ENCODE assay signal across 18 cellular contexts in the genomic region with DNA sequence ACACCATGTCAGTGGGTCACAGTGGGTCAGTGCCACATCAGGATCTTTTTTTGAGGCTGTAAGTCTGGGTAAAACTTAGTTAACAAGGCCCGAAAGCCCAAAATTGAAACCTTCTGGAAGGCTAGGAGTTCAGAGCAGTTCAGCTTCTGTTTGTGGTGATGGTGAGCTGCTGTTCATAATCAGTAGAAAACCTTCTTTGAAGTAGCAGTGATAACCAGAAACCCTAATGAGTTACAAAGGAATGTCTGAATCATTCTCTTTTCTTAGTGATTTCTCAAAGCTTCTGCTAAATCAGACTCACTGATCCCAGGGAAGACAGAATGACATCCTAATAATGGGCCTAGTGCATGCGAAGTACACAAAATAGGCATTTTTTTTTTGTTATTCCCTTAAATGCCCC.
DNase-seq lines count a peak whose midpoint lies in the region; ATAC-seq and TF ChIP-seq lines count a peak whose summit lies in the region.
"Had no signal": no experiment of that assay in that cellular context is flagged by ENCODE, and none has a peak within 500 bp of the region (broad histone marks: within the 10 kb centered on the region; RNA-seq: fewer than 3 reads in every experiment).

No MANE protein-coding gene starts in this region.

- no peak overlapping the region for H3K4me3 Mint-ChIP-seq in neural crest cell
- H3K4me3 Mint-ChIP-seq: activated naive CD4-positive, alpha-beta T cell treated with anti-CD3 and anti-CD28 coated beads, Interleukin-2, amount 10 ng/mL, durations not matched to agents 7 days and 5 days; CD4-positive, alpha-beta T cell; nephron had no signal

- no peak for ATAC-seq in GM21367 (IDR thresholded peaks at IDR 0.05; ENCODE audit: unreplicated experiment)
- ATAC-seq in GM18498 (IDR thresholded peaks at IDR 0.05; ENCODE audit: unreplicated experiment), result no peak

- no peak for TF ChIP-seq CTCF in neural crest cell (conservative IDR thresholded peaks at IDR 0.05)

- no peaks in the 10 kb centered on the region for H3K27me3 Mint-ChIP-seq in neural crest cell (ENCODE audit: low read depth)
- H3K27me3 Mint-ChIP-seq: activated naive CD4-positive, alpha-beta T cell treated with anti-CD3 and anti-CD28 coated beads, Interleukin-2, amount 10 ng/mL, durations not matched to agents 7 days and 5 days; CD4-positive, alpha-beta T cell had no signal

- peaks cover 4% of the 10 kb centered on the region for H3K36me3 Mint-ChIP-seq in neural crest cell (ENCODE audit: low read depth)
- H3K36me3 Mint-ChIP-seq: activated naive CD4-positive, alpha-beta T cell treated with anti-CD3 and anti-CD28 coated beads, Interleukin-2, amount 10 ng/mL, durations not matched to agents 7 days and 5 days had no signal

- DNase-seq in AG08396 (ENCODE audit: low spot score) (peak; percentile 16), M059J (ENCODE audit: low read depth) (peak; percentile 25), fibroblast of gingiva (ENCODE audit: low read depth) (peak; percentile 24), neural crest cell (ENCODE audit: low read depth, low spot score) (no peak), activated gamma-delta T cell (lab: John Stamatoyannopoulos, UW) (no peak), SHP77 (lab: John Stamatoyannopoulos, UW) (no peak)
- DNase-seq: activated naive CD4-positive, alpha-beta T cell treated with anti-CD3 and anti-CD28 coated beads, Interleukin-2, amount 10 ng/mL, durations not matched to agents 7 days and 5 days; CD4-positive, alpha-beta T cell; DMS79 treated with DMSO at 0.1 percent for 48 hours; glutamatergic neuron; mammary epithelial cell; NCI-H1105 treated with DMSO at 0.1 percent for 48 hours; NCI-H2107; NCI-H524; testis had no signal

- peaks cover 17% of the 10 kb centered on the region for H3K4me1 Mint-ChIP-seq in neural crest cell
- H3K4me1 Mint-ChIP-seq: activated naive CD4-positive, alpha-beta T cell treated with anti-CD3 and anti-CD28 coated beads, Interleukin-2, amount 10 ng/mL, durations not matched to agents 7 days and 5 days had no signal

- no peaks in the 10 kb centered on the region for H3K9me3 Mint-ChIP-seq in neural crest cell
- H3K9me3 Mint-ChIP-seq: activated naive CD4-positive, alpha-beta T cell treated with anti-CD3 and anti-CD28 coated beads, Interleukin-2, amount 10 ng/mL, durations not matched to agents 7 days and 5 days; CD4-positive, alpha-beta T cell; nephron had no signal

- peak overlapping the region; percentile 20 for H3K27ac Mint-ChIP-seq in neural crest cell (ENCODE audit: unreplicated experiment)
- H3K27ac Mint-ChIP-seq: activated naive CD4-positive, alpha-beta T cell treated with anti-CD3 and anti-CD28 coated beads, Interleukin-2, amount 10 ng/mL, durations not matched to agents 7 days and 5 days; CD4-positive, alpha-beta T cell; nephron had no signal

Comparison
In these comparisons a context has a peak if more than half of its experiments do, and no peak if none do; other contexts are left out.
1. DNase-seq: peak in AG08396 (single experiment), M059J (single experiment) and fibroblast of gingiva (single experiment); none in neural crest cell (single experiment), activated gamma-delta T cell (single experiment) and SHP77 (0 of 2).